12 cellular contexts compared by ENCODE assay signal in genomic region chr1:28955930-28956552, GRCh38. TPM values are rescaled to one million over a fixed set of nuclear protein-coding genes. Genes with fewer than 3 reads are reported as not detected.
DNase-seq lines count a peak whose midpoint lies in the region; ATAC-seq and TF ChIP-seq lines count a peak whose summit lies in the region.
"Had no signal": no experiment of that assay in that cellular context is flagged by ENCODE, and none has a peak within 500 bp of the region (broad histone marks: within the 10 kb centered on the region; RNA-seq: fewer than 3 reads in every experiment).

No MANE protein-coding gene starts in this region.

- no peaks in the 10 kb centered on the region for H3K27me3 ChIP-seq in CD8-positive, alpha-beta T cell (ENCODE audit: insufficient read depth, low read length)
- H3K27me3 ChIP-seq in GM23338 (ENCODE audit: insufficient read depth) (no peaks in the 10 kb centered on the region), endodermal cell (ENCODE audit: control insufficient read depth, insufficient read depth, low read length, poor library complexity, severe bottlenecking) (no peaks in the 10 kb centered on the region), tibial nerve (no peaks in the 10 kb centered on the region)

- no peaks in the 10 kb centered on the region for H3K9me3 Mint-ChIP-seq in CD8-positive, alpha-beta T cell
- H3K9me3 Mint-ChIP-seq in GM23338 (no peaks in the 10 kb centered on the region), endodermal cell (no peaks in the 10 kb centered on the region)
- H3K9me3 Mint-ChIP-seq: brain had no signal

- no peak for TF ChIP-seq CTCF in CD8-positive, alpha-beta T cell (IDR thresholded peaks at IDR 0.05)
- TF ChIP-seq CTCF in GM23338 (conservative IDR thresholded peaks at IDR 0.05; ENCODE audit: low read depth in 2 of 2) (no peak), endodermal cell (conservative IDR thresholded peaks at IDR 0.05) (no peak), tibial nerve (IDR thresholded peaks at IDR 0.05) (no peak), mucosa of descending colon (IDR thresholded peaks at IDR 0.05) (no peak)

- H3K4me1 ChIP-seq in CD8-positive, alpha-beta T cell (ENCODE audit: insufficient read depth, low read length): peaks cover 23% of the 10 kb centered on the region
- H3K4me1 ChIP-seq in GM23338 (ENCODE audit: insufficient read depth) (peaks cover 25% of the 10 kb centered on the region), endodermal cell (ENCODE audit: control insufficient read depth, insufficient read depth, low read length) (no peaks in the 10 kb centered on the region), tibial nerve (peaks cover 0 to 7% (median 0%) of the 10 kb centered on the region in 4 donors), mucosa of descending colon (ENCODE audit: low read depth) (no peaks in the 10 kb centered on the region)
- H3K4me1 ChIP-seq: Caco-2 had no signal

- CTCF ChIA-PET in CD8-positive, alpha-beta T cell (lab: Charles Lee): interaction anchor here (0.7 kb wide), 1 partner anchor 99 kb away, joined by 3 read pairs; no protein-coding TSS in a partner anchor

- intact Hi-C loops in CD8-positive, alpha-beta T cell (cut with DNase I, micrococcal nuclease): no loop called here
- intact Hi-C loops in mucosa of descending colon (cut with DNase I, micrococcal nuclease): no loop called here

- no peaks in the 10 kb centered on the region for H3K9me3 ChIP-seq in CD8-positive, alpha-beta T cell (ENCODE audit: low read length)
- H3K9me3 ChIP-seq in endodermal cell (ENCODE audit: control insufficient read depth, low read length): no peaks in the 10 kb centered on the region
- no peaks in the 10 kb centered on the region for H3K9me3 ChIP-seq in tibial nerve
- no peaks in the 10 kb centered on the region for H3K9me3 ChIP-seq in mucosa of descending colon
- H3K9me3 ChIP-seq: Caco-2 had no signal

- H3K27ac Mint-ChIP-seq in CD8-positive, alpha-beta T cell: peak overlapping the region; percentile 4
- H3K27ac Mint-ChIP-seq in GM23338 (no peak overlapping the region), endodermal cell (no peak overlapping the region)

- H3K4me1 Mint-ChIP-seq in CD8-positive, alpha-beta T cell (ENCODE audit: low read depth): peaks cover 68% of the 10 kb centered on the region
- H3K4me1 Mint-ChIP-seq in GM23338 (peaks cover 29% of the 10 kb centered on the region), endodermal cell (peaks cover 3% of the 10 kb centered on the region)

- H3K27ac ChIP-seq in CD8-positive, alpha-beta T cell (ENCODE audit: low read depth, low read length): no peak overlapping the region
- H3K27ac ChIP-seq in GM23338 (ENCODE audit: low read depth): no peak overlapping the region
- H3K27ac ChIP-seq in endodermal cell (ENCODE audit: low read depth, low read length): peak overlapping the region; percentile 51
- H3K27ac ChIP-seq in tibial nerve: no peak overlapping the region
- H3K27ac ChIP-seq: epithelial cell of prostate had no signal

- H3K4me2 ChIP-seq in GM23338: no peak overlapping the region

- DNase-seq in CD8-positive, alpha-beta T cell: no peak
- no peak for DNase-seq in GM23338 (ENCODE audit: low spot score)
- peak; percentile 46 for DNase-seq in NCI-H2196 treated with DMSO at 0.1 percent for 48 hours (lab: John Stamatoyannopoulos, UW; ENCODE audit: unreplicated experiment)
- no peak for DNase-seq in endodermal cell
- DNase-seq in hepatic stellate cell (ENCODE audit: low spot score): no peak
- no peak for DNase-seq in tibial nerve (ENCODE audit: low spot score in 2 of 2)
- no peak for DNase-seq in mucosa of descending colon
- no peak for DNase-seq in globus pallidus (ENCODE audit: low spot score)
- DNase-seq: Caco-2, NCI-H446 treated with DMSO at 0.1 percent for 48 hours had no signal

- TF ChIP-seq POLR2A in tibial nerve (IDR thresholded peaks at IDR 0.05): no peak

- H3K9ac ChIP-seq in endodermal cell (ENCODE audit: extremely low read depth, low read length, poor library complexity, severe bottlenecking): no peak overlapping the region

- H3K27me3 Mint-ChIP-seq in CD8-positive, alpha-beta T cell (ENCODE audit: low read depth): no peaks in the 10 kb centered on the region
- peaks cover 6% of the 10 kb centered on the region for H3K27me3 Mint-ChIP-seq in GM23338 (ENCODE audit: insufficient read depth, low read depth, poor library complexity)
- no peaks in the 10 kb centered on the region for H3K27me3 Mint-ChIP-seq in endodermal cell (ENCODE audit: insufficient read depth)

- H3K4me3 ChIP-seq in CD8-positive, alpha-beta T cell (ENCODE audit: low read depth, low read length): no peak overlapping the region
- H3K4me3 ChIP-seq in GM23338 (no peak overlapping the region), endodermal cell (ENCODE audit: low read length) (no peak overlapping the region), tibial nerve (no peak overlapping the region), mucosa of descending colon (no peak overlapping the region)

- H3K36me3 ChIP-seq in CD8-positive, alpha-beta T cell (ENCODE audit: insufficient read depth, low read length): no peaks in the 10 kb centered on the region
- H3K36me3 ChIP-seq in GM23338 (ENCODE audit: insufficient read depth): no peaks in the 10 kb centered on the region
- no peaks in the 10 kb centered on the region for H3K36me3 ChIP-seq in endodermal cell (ENCODE audit: control insufficient read depth, insufficient read depth, low read length)
- H3K36me3 ChIP-seq in tibial nerve: no peaks in the 10 kb centered on the region
- no peaks in the 10 kb centered on the region for H3K36me3 ChIP-seq in mucosa of descending colon (ENCODE audit: low read depth)

- POLR2A ChIA-PET in CD8-positive, alpha-beta T cell (lab: Charles Lee): interaction anchor here (1.0 to 1.1 kb wide), 2 partner anchors 25 to 41 kb away, joined by 3 read pairs; no protein-coding TSS in a partner anchor

- WGBS in endodermal cell (ENCODE audit: insufficient coverage in 1 of 2, insufficient read length in 1 of 2), 2 experiments: 62 to 80% methylated on average over 1 to 2 of the region's 2 CpGs
- WGBS in tibial nerve, 2 donors: 73 to 74% methylated on average over 2 of the region's 2 CpGs

- H3F3A ChIP-seq in GM23338 (replicated peaks; ENCODE audit: low read depth): no peaks in the 10 kb centered on the region

- no peaks in the 10 kb centered on the region for H3K9me2 ChIP-seq in GM23338 (ENCODE audit: insufficient read depth)

- H3K36me3 Mint-ChIP-seq in CD8-positive, alpha-beta T cell: peaks cover 3% of the 10 kb centered on the region
- H3K36me3 Mint-ChIP-seq in GM23338 (ENCODE audit: low read depth): no peaks in the 10 kb centered on the region
- H3K36me3 Mint-ChIP-seq in endodermal cell (ENCODE audit: low read depth): no peaks in the 10 kb centered on the region
- H3K36me3 Mint-ChIP-seq: brain had no signal

- H2AFZ ChIP-seq in GM23338: no peak overlapping the region

- no peak for TF ChIP-seq EP300 in tibial nerve (IDR thresholded peaks at IDR 0.05)

- ATAC-seq in CD8-positive, alpha-beta T cell: no peak
- ATAC-seq in GM23338 (peak; percentile 28; the same call in 1 of the 3 replicates), mucosa of descending colon (no peak)

- peaks cover 59% of the 10 kb centered on the region for H3K79me2 ChIP-seq in GM23338 (replicated peaks; ENCODE audit: insufficient read depth)

- H3K4me3 Mint-ChIP-seq in CD8-positive, alpha-beta T cell: no peak overlapping the region
- H3K4me3 Mint-ChIP-seq in GM23338 (no peak overlapping the region), endodermal cell (no peak overlapping the region)

- no peaks in the 10 kb centered on the region; the same call in none of the 2 replicates for H4K20me1 ChIP-seq in GM23338 (replicated peaks; ENCODE audit: insufficient read depth)

TF ChIP-seq in GM23338, 12 proteins besides CTCF, POLR2A, EP300 and RAD21 (continues in another document):
- TF ChIP-seq EZH2 (IDR thresholded peaks at IDR 0.05; ENCODE audit: low read depth, unreplicated experiment) (no peak), POLR2AphosphoS5 (IDR thresholded peaks at IDR 0.05; ENCODE audit: low read depth) (no peak), CREB1 (CRISPR knock-in tag; IDR thresholded peaks at IDR 0.05; ENCODE audit: low read depth) (no peak), ZNF331 (CRISPR knock-in tag; IDR thresholded peaks at IDR 0.05; ENCODE audit: low read depth) (no peak), ZNF114 (CRISPR knock-in tag; IDR thresholded peaks at IDR 0.05) (no peak)

RNA-seq across cellular contexts. Expression of gene EPB41, which starts 41.7 kb away (rescaled TPM):
- total RNA-seq in CD8-positive, alpha-beta T cell: 100 to 1,000 TPM; 109 to 117 TPM
- total RNA-seq in GM23338 (2014; rRNA removed; shearing (Covaris generic)): 108 and 112 TPM in 2 replicates
- 25.4 and 26.8 TPM in 2 replicates for polyA plus RNA-seq in GM23338 (2016; fragmentation: Nextera tagmentation; extraction: Ambion mirVana)
- total RNA-seq in endodermal cell: 10 to 100 TPM; 60.3 to 91.0 TPM
- polyA plus RNA-seq in endodermal cell (2013, experiment 1 of 2): 72.3 TPM
- polyA plus RNA-seq in endodermal cell (2013, experiment 2 of 2): 72.7 TPM
- 10 to 100 TPM; 13.9 to 22.1 (median 16.0) TPM for total RNA-seq in tibial nerve
- 10 to 100 TPM; 45.8 to 82.2 (median 76.3) TPM for total RNA-seq in mucosa of descending colon
